ENCODE assay signal across 8 cellular contexts in genomic region chr2:43106767-43107527, GRCh38.
DNase-seq lines count a peak whose midpoint lies in the region; ATAC-seq and TF ChIP-seq lines count a peak whose summit lies in the region.

No MANE protein-coding gene starts in this region.

- H3K9me3 ChIP-seq in AG04450 (ENCODE audit: control insufficient read depth, insufficient read depth, low read length), result no peaks in the 10 kb centered on the region; the same call in 1 of the 2 replicates
- H3K9me3 ChIP-seq in mucosa of descending colon, result no peaks in the 10 kb centered on the region

- H3K4me3 Mint-ChIP-seq in brain, result no peak overlapping the region

- ATAC-seq in HG03432 (IDR thresholded peaks at IDR 0.05; ENCODE audit: unreplicated experiment), result peak; percentile 61
- peak; percentile 26 for ATAC-seq in mucosa of descending colon

- H3K27me3 ChIP-seq in AG04450 (ENCODE audit: control insufficient read depth, insufficient read depth, low read length), result no peaks in the 10 kb centered on the region

- TF ChIP-seq CTCF in AG04450 (IDR thresholded peaks at IDR 0.05; ENCODE audit: low read depth, low read length) (no peak), brain (conservative IDR thresholded peaks at IDR 0.05) (no peak), mucosa of descending colon (IDR thresholded peaks at IDR 0.05) (no peak)

- H3K4me3 ChIP-seq in AG04450 (ENCODE audit: low read depth, low read length) (no peak overlapping the region), mucosa of descending colon (no peak overlapping the region)

- intact Hi-C loops in mucosa of descending colon (cut with DNase I, micrococcal nuclease), result no loop called here

- DNase-seq in AG04450 (ENCODE audit: low read depth, low spot score) (no peak), mucosa of descending colon (no peak), NCI-H2196 treated with DMSO at 0.1 percent for 48 hours (lab: John Stamatoyannopoulos, UW; ENCODE audit: unreplicated experiment) (no peak), NCI-H345 treated with DMSO at 0.1 percent for 48 hours (lab: John Stamatoyannopoulos, UW; ENCODE audit: unreplicated experiment) (no peak), iPS-NIHi7 (ENCODE audit: extremely low spot score) (no peak), middle frontal gyrus (ENCODE audit: extremely low spot score, low spot score) (no peak)

- CTCF ChIA-PET in AG04450 (lab: Charles Lee), result interaction anchor here (0.8 to 2.2 kb wide), 6 partner anchors 20 to 160 kb away, joined by 3 to 6 read pairs (median 3); no protein-coding TSS in a partner anchor

- H3K27ac Mint-ChIP-seq in brain, result peak overlapping the region; percentile 39 to 93 (median 89)

- H3K36me3 Mint-ChIP-seq in brain, result peaks cover 5% of the 10 kb centered on the region

- POLR2A ChIA-PET in AG04450 (lab: Yijun Ruan, JAX), result interaction anchor here (0.8 kb wide), 1 partner anchor 113 kb away, joined by 3 read pairs; no protein-coding TSS in a partner anchor

- H3K27me3 Mint-ChIP-seq in brain, result no peaks in the 10 kb centered on the region

- peaks cover 0 to 10% (median 3%) of the 10 kb centered on the region in 5 experiments for H3K9me3 Mint-ChIP-seq in brain

- H3K36me3 ChIP-seq in mucosa of descending colon (ENCODE audit: low read depth), result no peaks in the 10 kb centered on the region

- H3K27ac ChIP-seq in AG04450 (ENCODE audit: low read depth, low read length), result peak overlapping the region; percentile 70

- H3K4me1 Mint-ChIP-seq in brain, result peaks cover 78% of the 10 kb centered on the region

- H3K4me1 ChIP-seq in mucosa of descending colon (ENCODE audit: low read depth), result peaks cover 6% of the 10 kb centered on the region
